Comparison of ENCODE assay signal across 17 cellular contexts in genomic region chr11:66225054-66225453, GRCh38. TPM values are rescaled to one million over a fixed set of nuclear protein-coding genes. Genes with fewer than 3 reads are reported as not detected.
"Had no signal": no experiment of that assay in that cellular context is flagged by ENCODE, and none has a peak within 500 bp of the region (broad histone marks: within the 10 kb centered on the region; RNA-seq: fewer than 3 reads in every experiment).

No MANE protein-coding gene starts in this region.

- H3K4me1 ChIP-seq: transverse colon, vagina had no signal

- H3K9me3 ChIP-seq: transverse colon, vagina had no signal

- H3K4me3 ChIP-seq: cardiac muscle cell, dorsolateral prefrontal cortex, transverse colon, vagina had no signal

- H3K36me3 ChIP-seq: transverse colon had no signal

- DNase-seq: activated B cell treated with CpG ODN at 0.5 μM for 24 hours; activated CD4-positive, alpha-beta memory T cell treated with anti-CD3 and anti-CD28 coated beads for 36 hours; activated CD4-positive, alpha-beta T cell treated with anti-CD3 and anti-CD28 coated beads for 4 hours; activated CD8-positive, alpha-beta memory T cell treated with anti-CD3 and anti-CD28 coated beads, Interleukin-2, amount 10 ng/mL, durations not matched to agents 7 days and 5 days; activated naive CD4-positive, alpha-beta T cell; activated naive CD8-positive, alpha-beta T cell treated with anti-CD3 and anti-CD28 coated beads for 36 hours; amniotic stem cell; foreskin fibroblast; mammary epithelial cell; midbrain; transverse colon had no signal

- H3K27me3 ChIP-seq: cardiac muscle cell, dorsolateral prefrontal cortex, transverse colon, vagina had no signal

- ATAC-seq: activated CD8-positive, alpha-beta memory T cell treated with anti-CD3 and anti-CD28 coated beads, Interleukin-2, amount 10 ng/mL, durations not matched to agents 7 days and 5 days; activated T-helper 17 cell treated with anti-CD3 and anti-CD28 coated beads, Interleukin-2, amount 50 U/mL, for 72 hours had no signal

- H3K27ac ChIP-seq: cardiac muscle cell, transverse colon, vagina had no signal

RNA-seq across cellular contexts. Expression of gene CNIH2, which starts 52.9 kb away (rescaled TPM):
- total RNA-seq: omental fat pad, skeletal muscle tissue had no signal
